12 cellular contexts compared by ENCODE assay signal in genomic region chr15:71679223-71680078, GRCh38.
A peak's percentile ranks its signal among the peaks of the same experiment; 100 is the strongest.
DNase-seq lines count a peak whose midpoint lies in the region; ATAC-seq and TF ChIP-seq lines count a peak whose summit lies in the region.
"Had no signal": no experiment of that assay in that cellular context is flagged by ENCODE, and none has a peak within 500 bp of the region (broad histone marks: within the 10 kb centered on the region; RNA-seq: fewer than 3 reads in every experiment).

No MANE protein-coding gene starts in this region.

- peaks cover 14% of the 10 kb centered on the region for H3K4me1 Mint-ChIP-seq in activated naive CD4-positive, alpha-beta T cell treated with anti-CD3 and anti-CD28 coated beads, Interleukin-2, amount 10 ng/mL, durations not matched to agents 7 days and 5 days
- H3K4me1 Mint-ChIP-seq: activated B cell treated with CpG ODN at 0.5 μM for 24 hours had no signal

- no peaks in the 10 kb centered on the region for H3K9me2 ChIP-seq in GM23248 (ENCODE audit: insufficient read depth)

- WGBS in GM23248 (ENCODE audit: low coverage in 1 of 2, low lambda C conversion rate in 2 of 2, missing lambda C conversion rate in 2 of 2), 2 experiments: 56 to 58% methylated on average over 7 of the region's 7 CpGs
- WGBS in esophagus squamous epithelium, 2 donors: 48 to 50% methylated on average over 7 of the region's 7 CpGs

- TF ChIP-seq CTCF in Panc1 (IDR thresholded peaks at IDR 0.05) (no peak), esophagus squamous epithelium (IDR thresholded peaks at IDR 0.05) (no peak)

- H3K27ac ChIP-seq in GM23248: peak overlapping the region; percentile 26
- H3K27ac ChIP-seq in Panc1 (ENCODE audit: low read length): no peak overlapping the region
- H3K27ac ChIP-seq in esophagus squamous epithelium: peak overlapping the region; percentile 46 to 83 (median 68)
- H3K27ac ChIP-seq: psoas muscle had no signal

- H3K4me2 ChIP-seq in GM23248 (ENCODE audit: unreplicated experiment): peak overlapping the region; percentile 12

- H3K36me3 ChIP-seq in GM23248 (ENCODE audit: low read depth) (no peaks in the 10 kb centered on the region), Panc1 (ENCODE audit: control insufficient read depth, insufficient read depth, low read length) (no peaks in the 10 kb centered on the region), esophagus squamous epithelium (no peaks in the 10 kb centered on the region)

- BruUV-seq in Panc1 (replicated peaks; lab: Mats Ljungman, UMichigan): TSS peak; percentile 42

- H3K27me3 Mint-ChIP-seq in activated naive CD4-positive, alpha-beta T cell treated with anti-CD3 and anti-CD28 coated beads, Interleukin-2, amount 10 ng/mL, durations not matched to agents 7 days and 5 days: no peaks in the 10 kb centered on the region

- H3K27ac Mint-ChIP-seq in activated naive CD4-positive, alpha-beta T cell treated with anti-CD3 and anti-CD28 coated beads, Interleukin-2, amount 10 ng/mL, durations not matched to agents 7 days and 5 days: no peak overlapping the region
- H3K27ac Mint-ChIP-seq: activated B cell treated with CpG ODN at 0.5 μM for 24 hours; activated naive CD4-positive, alpha-beta T cell treated with anti-CD3 and anti-CD28 coated beads, Interleukin-2, amount 50 U/mL, for 24 hours had no signal

- CTCF ChIA-PET in Panc1 (lab: Charles Lee): no interaction called here
- CTCF ChIA-PET in activated naive CD4-positive, alpha-beta T cell treated with anti-CD3 and anti-CD28 coated beads, Interleukin-2, amount 10 ng/mL, durations not matched to agents 7 days and 5 days (lab: Charles Lee): no interaction called here

- no peaks in the 10 kb centered on the region for H3K79me2 ChIP-seq in GM23248 (ENCODE audit: insufficient read depth)

- no peaks in the 10 kb centered on the region for H3K9me3 ChIP-seq in GM23248 (ENCODE audit: low read depth)
- H3K9me3 ChIP-seq in Panc1 (ENCODE audit: control insufficient read depth, insufficient read depth, low read depth, low read length): no peaks in the 10 kb centered on the region
- H3K9me3 ChIP-seq in esophagus squamous epithelium: no peaks in the 10 kb centered on the region
- H3K9me3 ChIP-seq: psoas muscle had no signal

- H4K20me1 ChIP-seq in GM23248 (ENCODE audit: insufficient read depth): peaks cover 3% of the 10 kb centered on the region; the same call in 1 of the 2 replicates

- H3K4me3 ChIP-seq in GM23248: no peak overlapping the region
- H3K4me3 ChIP-seq in Panc1 (ENCODE audit: low read depth in 2 of 2, low read length in 2 of 2): no peak overlapping the region
- no peak overlapping the region for H3K4me3 ChIP-seq in esophagus squamous epithelium
- H3K4me3 ChIP-seq: psoas muscle had no signal

- H3K9ac ChIP-seq in GM23248: no peak overlapping the region

- peaks cover 37% of the 10 kb centered on the region for H3K4me1 ChIP-seq in GM23248 (ENCODE audit: insufficient read depth)
- H3K4me1 ChIP-seq in Panc1 (ENCODE audit: control insufficient read depth, insufficient read depth, low read length): no peaks in the 10 kb centered on the region; the same call in 1 of the 2 replicates
- H3K4me1 ChIP-seq in esophagus squamous epithelium: peaks cover 18 to 78% (median 57%) of the 10 kb centered on the region in 3 donors

- no peak overlapping the region for H3K4me3 Mint-ChIP-seq in activated naive CD4-positive, alpha-beta T cell treated with anti-CD3 and anti-CD28 coated beads, Interleukin-2, amount 10 ng/mL, durations not matched to agents 7 days and 5 days
- H3K4me3 Mint-ChIP-seq: activated B cell treated with CpG ODN at 0.5 μM for 24 hours; activated naive CD4-positive, alpha-beta T cell treated with anti-CD3 and anti-CD28 coated beads, Interleukin-2, amount 50 U/mL, for 24 hours had no signal

- in situ Hi-C loops in GM23248 (cut with MboI): no loop called here
- in situ Hi-C loops in Panc1 (cut with HindIII; ENCODE audit: low pct_unique_long_range_greater_than_20kb, low sequenced_read_pairs): no loop called here

- TF ChIP-seq POLR2A in esophagus squamous epithelium (IDR thresholded peaks at IDR 0.05): no peak

- H2AFZ ChIP-seq in GM23248: no peak overlapping the region

- POLR2A ChIA-PET in Panc1 (lab: Charles Lee): no interaction called here

- DNase-seq in GM23248 (peak; percentile 67), Panc1 (ENCODE audit: low read depth, low spot score) (no peak), esophagus squamous epithelium (lab: John Stamatoyannopoulos, UW) (no peak), pulmonary artery endothelial cell (ENCODE audit: low read depth, low spot score) (peak; percentile 20), SIG-M5 (lab: John Stamatoyannopoulos, UW) (no peak), NCI-H1694 treated with DMSO at 0.1 percent for 48 hours (lab: John Stamatoyannopoulos, UW) (no peak)
- DNase-seq in activated naive CD4-positive, alpha-beta T cell treated with anti-CD3 and anti-CD28 coated beads, Interleukin-2, amount 10 ng/mL, durations not matched to agents 7 days and 5 days: no peak
- DNase-seq: activated B cell treated with CpG ODN at 0.5 μM for 24 hours, NCI-H1417, psoas muscle had no signal

- no peak for ATAC-seq in Panc1
- ATAC-seq: left lobe of liver, psoas muscle had no signal

- H3F3A ChIP-seq in GM23248 (ENCODE audit: insufficient read depth): peaks cover 29% of the 10 kb centered on the region

- no peaks in the 10 kb centered on the region for H3K9me3 Mint-ChIP-seq in activated naive CD4-positive, alpha-beta T cell treated with anti-CD3 and anti-CD28 coated beads, Interleukin-2, amount 10 ng/mL, durations not matched to agents 7 days and 5 days
- H3K9me3 Mint-ChIP-seq: activated B cell treated with CpG ODN at 0.5 μM for 24 hours; activated naive CD4-positive, alpha-beta T cell treated with anti-CD3 and anti-CD28 coated beads, Interleukin-2, amount 50 U/mL, for 24 hours had no signal

- H3K27me3 ChIP-seq in GM23248 (replicated peaks; ENCODE audit: insufficient read depth): no peaks in the 10 kb centered on the region
- H3K27me3 ChIP-seq in Panc1 (ENCODE audit: control insufficient read depth, insufficient read depth, low read length): no peaks in the 10 kb centered on the region
- H3K27me3 ChIP-seq in esophagus squamous epithelium: no peaks in the 10 kb centered on the region

- no peaks in the 10 kb centered on the region for H3K36me3 Mint-ChIP-seq in activated naive CD4-positive, alpha-beta T cell treated with anti-CD3 and anti-CD28 coated beads, Interleukin-2, amount 10 ng/mL, durations not matched to agents 7 days and 5 days
- H3K36me3 Mint-ChIP-seq: activated naive CD4-positive, alpha-beta T cell treated with anti-CD3 and anti-CD28 coated beads, Interleukin-2, amount 50 U/mL, for 24 hours had no signal

- intact Hi-C loops in Panc1 (cut with micrococcal nuclease; ENCODE audit: unreplicated experiment): no loop called here
- intact Hi-C loops in esophagus squamous epithelium (cut with DNase I): no loop called here

Comparison
In these comparisons a context has a peak if more than half of its experiments do, and no peak if none do; other contexts are left out.
1. DNase-seq: peak in GM23248 (single experiment) and pulmonary artery endothelial cell (single experiment); none in Panc1 (single experiment), esophagus squamous epithelium (single experiment), activated naive CD4-positive, alpha-beta T cell treated with anti-CD3 and anti-CD28 coated beads, Interleukin-2, amount 10 ng/mL, durations not matched to agents 7 days and 5 days (single experiment), SIG-M5 (single experiment) and NCI-H1694 treated with DMSO at 0.1 percent for 48 hours (single experiment).